ENCODE assay signal across 10 cellular contexts in genomic region chr18:76564636-76565237, GRCh38.
DNase-seq lines count a peak whose midpoint lies in the region; ATAC-seq and TF ChIP-seq lines count a peak whose summit lies in the region.
"Had no signal": no experiment of that assay in that cellular context is flagged by ENCODE, and none has a peak within 500 bp of the region (broad histone marks: within the 10 kb centered on the region; RNA-seq: fewer than 3 reads in every experiment).

No MANE protein-coding gene starts in this region.

- H3K9me3 ChIP-seq in hepatocyte (ENCODE audit: low read depth) (no peaks in the 10 kb centered on the region), psoas muscle (no peaks in the 10 kb centered on the region)

- peaks cover 17% of the 10 kb centered on the region for H3K4me1 Mint-ChIP-seq in WTC11

- TF ChIP-seq CTCF in WTC11 (IDR thresholded peaks at IDR 0.05) (no peak), hepatocyte (IDR thresholded peaks at IDR 0.05; ENCODE audit: poor library complexity) (no peak), psoas muscle (IDR thresholded peaks at IDR 0.05) (no peak)

- H3K9me2 ChIP-seq in hepatocyte (replicated peaks; ENCODE audit: insufficient read depth): no peaks in the 10 kb centered on the region

- ATAC-seq in WTC11: no peak
- peak in 1 of 4 donors; percentile 21 for ATAC-seq in psoas muscle

- no peaks in the 10 kb centered on the region for H3K9me3 Mint-ChIP-seq in WTC11

- H3K4me3 Mint-ChIP-seq in WTC11: 0 out of 2 replicates have a peak overlapping the region, but pooled peaks have one; percentile 47

- no peaks in the 10 kb centered on the region for H3K79me2 ChIP-seq in hepatocyte

- no peaks in the 10 kb centered on the region for H3K27me3 Mint-ChIP-seq in WTC11 (ENCODE audit: low read depth)

- peak overlapping the region; percentile 27 for H3K27ac ChIP-seq in hepatocyte
- H3K27ac ChIP-seq in psoas muscle: peak overlapping the region; percentile 72

- peak overlapping the region; percentile 55 for H3K4me2 ChIP-seq in hepatocyte

- no peaks in the 10 kb centered on the region for H4K20me1 ChIP-seq in hepatocyte (ENCODE audit: insufficient read depth, poor library complexity, severe bottlenecking)

- no peak overlapping the region for H2AFZ ChIP-seq in hepatocyte

- H3K36me3 Mint-ChIP-seq in WTC11: no peaks in the 10 kb centered on the region

- DNase-seq in GM03348 (ENCODE audit: low spot score) (peak; percentile 31), WTC11 (ENCODE audit: low spot score) (no peak), hepatocyte (ENCODE audit: low spot score) (no peak), psoas muscle (no peak), NCI-H82 (lab: John Stamatoyannopoulos, UW) (no peak), NCI-H187 treated with DMSO at 0.1 percent for 48 hours (lab: John Stamatoyannopoulos, UW) (no peak), NCI-H1105 treated with DMSO at 0.1 percent for 48 hours (lab: John Stamatoyannopoulos, UW) (no peak), SHP77 treated with DMSO at 0.1 percent for 48 hours (lab: John Stamatoyannopoulos, UW) (no peak)
- DNase-seq: activated T-cell treated with anti-CD3 and anti-CD28 coated beads for 4 hours, Calu3 had no signal

- H3K4me1 ChIP-seq in hepatocyte (ENCODE audit: insufficient read depth) (peaks cover 11% of the 10 kb centered on the region), psoas muscle (no peaks in the 10 kb centered on the region)

- POLR2A ChIA-PET in WTC11 (lab: Charles Lee): interaction anchor here (1.9 kb wide), 1 partner anchor 55 kb away, joined by 5 read pairs; no protein-coding TSS in a partner anchor

- H3K36me3 ChIP-seq in hepatocyte (replicated peaks; ENCODE audit: insufficient read depth, low read depth) (no peaks in the 10 kb centered on the region), psoas muscle (ENCODE audit: insufficient read depth in 1 of 2, low read depth in 1 of 2) (no peaks in the 10 kb centered on the region)

- intact Hi-C loops in psoas muscle (cut with DNase I): loop anchor here in 1 of 2 donors (2.0 to 5.0 kb wide), 2 partner anchors 58 to 72 kb away; no protein-coding TSS in a partner anchor

- 67% methylated on average over 4 of the region's 4 CpGs for WGBS in hepatocyte (ENCODE audit: low lambda C conversion rate, missing lambda C conversion rate)
- 29 to 33% (median 30%) methylated on average over 4 of the region's 4 CpGs for WGBS in psoas muscle, 3 donors

- CTCF ChIA-PET in WTC11 (lab: Charles Lee): interaction anchor here (1.0 to 1.1 kb wide), 4 partner anchors 9 to 144 kb away, joined by 3 read pairs; no protein-coding TSS in a partner anchor

- H3K27me3 ChIP-seq in hepatocyte (no peaks in the 10 kb centered on the region), psoas muscle (ENCODE audit: insufficient read depth in 3 of 3, low read length in 2 of 3) (no peaks in the 10 kb centered on the region)

- no peak overlapping the region for H3K27ac Mint-ChIP-seq in WTC11

- H3K4me3 ChIP-seq in hepatocyte (no peak overlapping the region), psoas muscle (peak overlapping the region; percentile 56)

TF ChIP-seq in WTC11, 78 proteins besides CTCF, POLR2A, EP300 and RAD21:
- TF ChIP-seq USF2 (CRISPR knock-in tag; IDR thresholded peaks at IDR 0.05): no peak
- TF ChIP-seq RELA (CRISPR knock-in tag; IDR thresholded peaks at IDR 0.05; ENCODE audit: borderline replicate concordance): no peak
- no peak for TF ChIP-seq ATF2 (CRISPR knock-in tag; IDR thresholded peaks at IDR 0.05; ENCODE audit: borderline replicate concordance, low read depth)
- TF ChIP-seq GABPB1 (CRISPR knock-in tag; IDR thresholded peaks at IDR 0.05): no peak
- TF ChIP-seq ZNF671 (CRISPR knock-in tag; IDR thresholded peaks at IDR 0.05): no peak
- TF ChIP-seq ZNF512 (CRISPR knock-in tag; IDR thresholded peaks at IDR 0.05; ENCODE audit: borderline replicate concordance): no peak
- no peak for TF ChIP-seq STAT6 (CRISPR knock-in tag; conservative IDR thresholded peaks at IDR 0.05; ENCODE audit: low read depth)
